Comparison of ENCODE assay signal across 18 cellular contexts in the genomic region with DNA sequence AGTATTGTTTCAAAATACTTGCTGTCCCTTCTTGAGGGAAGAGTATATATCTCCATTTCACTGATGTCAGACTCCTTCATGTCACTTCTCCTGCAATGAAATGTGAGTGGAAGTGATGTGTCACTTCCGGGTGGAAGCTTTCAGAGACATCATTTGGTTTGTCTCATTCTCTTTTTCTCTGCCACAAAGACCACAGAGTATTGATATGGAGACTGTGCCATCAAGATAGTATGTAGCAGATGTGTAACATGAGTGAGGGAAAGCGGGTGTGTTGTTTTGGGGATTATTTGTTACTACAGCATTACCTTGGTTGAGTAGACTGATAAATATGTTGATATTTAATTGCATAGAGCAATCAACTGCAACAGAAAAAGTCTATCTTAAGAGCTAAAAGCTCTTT.
DNase-seq lines count a peak whose midpoint lies in the region; ATAC-seq and TF ChIP-seq lines count a peak whose summit lies in the region.
"Had no signal": no experiment of that assay in that cellular context is flagged by ENCODE, and none has a peak within 500 bp of the region (broad histone marks: within the 10 kb centered on the region; RNA-seq: fewer than 3 reads in every experiment).

No MANE protein-coding gene starts in this region.

- POLR2A ChIA-PET in SK-N-SH (lab: Yijun Ruan, JAX): no interaction called here

- no peak overlapping the region for H3K4me3 ChIP-seq in DND-41 (ENCODE audit: low read depth in 1 of 2, low read length in 2 of 2)
- H3K4me3 ChIP-seq in Jurkat, Clone E6-1 (ENCODE audit: low read length): no peak overlapping the region
- no peak overlapping the region for H3K4me3 ChIP-seq in SK-N-SH (ENCODE audit: low read depth in 2 of 2, low read length in 1 of 2)
- H3K4me3 ChIP-seq: BLaER1 had no signal

- H2AFZ ChIP-seq in DND-41 (ENCODE audit: low read depth, low read length) (no peak overlapping the region), SK-N-SH (ENCODE audit: low read depth) (no peak overlapping the region)

- no peak overlapping the region for H3K27ac Mint-ChIP-seq in activated naive CD8-positive, alpha-beta T cell treated with anti-CD3 and anti-CD28 coated beads for 36 hours
- H3K27ac Mint-ChIP-seq: B cell; CD8-positive, alpha-beta T cell had no signal

- no peak for TF ChIP-seq EP300 in SK-N-SH (IDR thresholded peaks at IDR 0.05; ENCODE audit: borderline replicate concordance in 1 of 2, low read depth in 1 of 2, low read length in 1 of 2)

- no peak for TF ChIP-seq RAD21 in SK-N-SH (IDR thresholded peaks at IDR 0.05; ENCODE audit: low read length)

- DNase-seq in DND-41 (peak; percentile 34), OCI-M1 (lab: John Stamatoyannopoulos, UW) (peak; percentile 70), amniotic stem cell (lab: John Stamatoyannopoulos, UW) (no peak), SK-N-SH (no peak)
- peak; percentile 51 for DNase-seq in Jurkat, Clone E6-1 (ENCODE audit: low read depth, low spot score)
- no peak for DNase-seq in activated naive CD8-positive, alpha-beta T cell treated with anti-CD3 and anti-CD28 coated beads for 36 hours
- DNase-seq: Caco-2; CD4-positive, CD25-positive, alpha-beta regulatory T cell; CD8-positive, alpha-beta T cell; DMS153; GF-D8; GOT3; H7; HCEC 1CT had no signal

- H3K36me3 ChIP-seq in DND-41 (ENCODE audit: insufficient read depth, low read length) (no peaks in the 10 kb centered on the region), SK-N-SH (replicated peaks in 1 of 2; ENCODE audit: control insufficient read depth in 1 of 2, insufficient read depth in 2 of 2, low read length in 1 of 2) (no peaks in the 10 kb centered on the region)
- H3K36me3 ChIP-seq: BLaER1 had no signal

- H3K9ac ChIP-seq in DND-41 (ENCODE audit: low read depth, low read length): no peak overlapping the region
- no peak overlapping the region for H3K9ac ChIP-seq in SK-N-SH
- H3K9ac ChIP-seq: BLaER1 had no signal

- H3K27ac ChIP-seq in DND-41 (ENCODE audit: low read length) (no peak overlapping the region), SK-N-SH (ENCODE audit: low read depth in 2 of 2, low read length in 1 of 2) (no peak overlapping the region)
- H3K27ac ChIP-seq: 22Rv1, BLaER1, C4-2B had no signal

- H3K79me2 ChIP-seq in DND-41 (ENCODE audit: insufficient read depth, low read length): peaks cover 2% of the 10 kb centered on the region; the same call in 1 of the 2 replicates
- peaks cover 34% of the 10 kb centered on the region for H3K79me2 ChIP-seq in SK-N-SH (ENCODE audit: insufficient read depth)

- H4K20me1 ChIP-seq in DND-41 (ENCODE audit: insufficient read depth, low read length) (no peaks in the 10 kb centered on the region), SK-N-SH (ENCODE audit: insufficient read depth) (0 out of 2 replicates have a peak, but pooled peaks cover 3% of the 10 kb centered on the region)
- H4K20me1 ChIP-seq: BLaER1 had no signal

- CTCF ChIA-PET in SK-N-SH (lab: Yijun Ruan, JAX): interaction anchor here (1.1 kb wide), 1 partner anchor 14 kb away, joined by 3 read pairs; no protein-coding TSS in a partner anchor

- H3K4me3 Mint-ChIP-seq in activated naive CD8-positive, alpha-beta T cell treated with anti-CD3 and anti-CD28 coated beads for 36 hours: no peak overlapping the region
- H3K4me3 Mint-ChIP-seq: B cell; CD4-positive, CD25-positive, alpha-beta regulatory T cell; CD8-positive, alpha-beta T cell had no signal

- WGBS in SK-N-SH (ENCODE audit: low lambda C conversion rate): 86% methylated on average over 2 of the region's 2 CpGs

- H3K9me3 ChIP-seq in DND-41 (ENCODE audit: insufficient read depth, low read length, severe bottlenecking): no peaks in the 10 kb centered on the region
- H3K9me3 ChIP-seq in SK-N-SH: no peaks in the 10 kb centered on the region
- H3K9me3 ChIP-seq: BLaER1, Caco-2 had no signal

- no peaks in the 10 kb centered on the region for H3K9me3 Mint-ChIP-seq in activated naive CD8-positive, alpha-beta T cell treated with anti-CD3 and anti-CD28 coated beads for 36 hours

- no peak for TF ChIP-seq CTCF in DND-41 (IDR thresholded peaks at IDR 0.05; ENCODE audit: borderline replicate concordance, extremely low read depth, low read length, poor library complexity, severe bottlenecking)
- TF ChIP-seq CTCF in SK-N-SH (IDR thresholded peaks at IDR 0.05): no peak

- H3F3A ChIP-seq in SK-N-SH (replicated peaks; ENCODE audit: insufficient read depth): no peaks in the 10 kb centered on the region

- no peaks in the 10 kb centered on the region for H3K27me3 ChIP-seq in DND-41 (ENCODE audit: insufficient read depth, low read length, poor library complexity)
- H3K27me3 ChIP-seq in SK-N-SH (ENCODE audit: insufficient read depth): no peaks in the 10 kb centered on the region
- H3K27me3 ChIP-seq: BLaER1 had no signal

- H3K4me1 ChIP-seq in DND-41 (ENCODE audit: insufficient read depth, low read length): 0 out of 2 replicates have a peak, but pooled peaks cover 6% of the 10 kb centered on the region
- H3K4me1 ChIP-seq in SK-N-SH (ENCODE audit: control insufficient read depth in 1 of 2, insufficient read depth in 2 of 2, low read depth in 1 of 2, low read length in 1 of 2): peaks cover 0 to 3% of the 10 kb centered on the region in 2 experiments; a peak in 2 of 4 replicates
- H3K4me1 ChIP-seq: BLaER1, Caco-2 had no signal

- no peaks in the 10 kb centered on the region for H3K27me3 Mint-ChIP-seq in activated naive CD8-positive, alpha-beta T cell treated with anti-CD3 and anti-CD28 coated beads for 36 hours
- H3K27me3 Mint-ChIP-seq: B cell; CD4-positive, CD25-positive, alpha-beta regulatory T cell had no signal

- no peaks in the 10 kb centered on the region for H3K36me3 Mint-ChIP-seq in activated naive CD8-positive, alpha-beta T cell treated with anti-CD3 and anti-CD28 coated beads for 36 hours
- H3K36me3 Mint-ChIP-seq: CD4-positive, CD25-positive, alpha-beta regulatory T cell; CD8-positive, alpha-beta T cell had no signal

- H3K4me1 Mint-ChIP-seq in activated naive CD8-positive, alpha-beta T cell treated with anti-CD3 and anti-CD28 coated beads for 36 hours: no peaks in the 10 kb centered on the region
- H3K4me1 Mint-ChIP-seq: B cell; CD4-positive, CD25-positive, alpha-beta regulatory T cell had no signal

- H3K4me2 ChIP-seq in DND-41 (ENCODE audit: insufficient read depth, low read length) (no peak overlapping the region), SK-N-SH (no peak overlapping the region)
- H3K4me2 ChIP-seq: BLaER1 had no signal

- ATAC-seq in DND-41 (ENCODE audit: insufficient read depth, low read depth): peak; percentile 90
- ATAC-seq: CD8-positive, alpha-beta T cell had no signal

- H3K9me2 ChIP-seq in SK-N-SH: no peaks in the 10 kb centered on the region

TF ChIP-seq in SK-N-SH, 30 proteins besides CTCF, POLR2A, EP300 and RAD21 (continues in another document):
- TF ChIP-seq IRF3 (IDR thresholded peaks at IDR 0.05; ENCODE audit: low read depth, low read length) (no peak), FOSL2 (IDR thresholded peaks at IDR 0.05; ENCODE audit: borderline replicate concordance, low read depth) (no peak), MEF2A (IDR thresholded peaks at IDR 0.05; ENCODE audit: borderline replicate concordance, low read depth) (no peak), TAF1 (IDR thresholded peaks at IDR 0.05; ENCODE audit: borderline replicate concordance, low read depth, low read length) (no peak), ELF1 (IDR thresholded peaks at IDR 0.05) (no peak), POLR2AphosphoS5 (IDR thresholded peaks at IDR 0.05; ENCODE audit: low read depth, low read length) (no peak), RCOR1 (IDR thresholded peaks at IDR 0.05; ENCODE audit: low read length) (no peak), TEAD4 (IDR thresholded peaks at IDR 0.05; ENCODE audit: borderline replicate concordance, insufficient read depth) (no peak), TCF12 (IDR thresholded peaks at IDR 0.05) (no peak), FOXJ3 (CRISPR knock-in tag; IDR thresholded peaks at IDR 0.05) (no peak), NFIC (IDR thresholded peaks at IDR 0.05; ENCODE audit: borderline replicate concordance) (no peak), SMC3 (IDR thresholded peaks at IDR 0.05; ENCODE audit: low read depth, low read length) (no peak), CHD2 (IDR thresholded peaks at IDR 0.05; ENCODE audit: low read length, partially characterized antibody) (no peak), GATA2 (CRISPR knock-in tag; IDR thresholded peaks at IDR 0.05) (no peak), EZH2phosphoT487 (IDR thresholded peaks at IDR 0.05; ENCODE audit: borderline replicate concordance, low read depth) (no peak)
- TF ChIP-seq, protein P1, sequence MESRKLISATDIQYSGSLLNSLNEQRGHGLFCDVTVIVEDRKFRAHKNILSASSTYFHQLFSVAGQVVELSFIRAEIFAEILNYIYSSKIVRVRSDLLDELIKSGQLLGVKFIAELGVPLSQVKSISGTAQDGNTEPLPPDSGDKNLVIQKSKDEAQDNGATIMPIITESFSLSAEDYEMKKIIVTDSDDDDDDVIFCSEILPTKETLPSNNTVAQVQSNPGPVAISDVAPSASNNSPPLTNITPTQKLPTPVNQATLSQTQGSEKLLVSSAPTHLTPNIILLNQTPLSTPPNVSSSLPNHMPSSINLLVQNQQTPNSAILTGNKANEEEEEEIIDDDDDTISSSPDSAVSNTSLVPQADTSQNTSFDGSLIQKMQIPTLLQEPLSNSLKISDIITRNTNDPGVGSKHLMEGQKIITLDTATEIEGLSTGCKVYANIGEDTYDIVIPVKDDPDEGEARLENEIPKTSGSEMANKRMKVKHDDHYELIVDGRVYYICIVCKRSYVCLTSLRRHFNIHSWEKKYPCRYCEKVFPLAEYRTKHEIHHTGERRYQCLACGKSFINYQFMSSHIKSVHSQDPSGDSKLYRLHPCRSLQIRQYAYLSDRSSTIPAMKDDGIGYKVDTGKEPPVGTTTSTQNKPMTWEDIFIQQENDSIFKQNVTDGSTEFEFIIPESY (IDR thresholded peaks at IDR 0.05; ENCODE audit: borderline replicate concordance, low read depth): no peak
- TF ChIP-seq, protein P2, sequence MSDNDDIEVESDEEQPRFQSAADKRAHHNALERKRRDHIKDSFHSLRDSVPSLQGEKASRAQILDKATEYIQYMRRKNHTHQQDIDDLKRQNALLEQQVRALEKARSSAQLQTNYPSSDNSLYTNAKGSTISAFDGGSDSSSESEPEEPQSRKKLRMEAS (IDR thresholded peaks at IDR 0.05; ENCODE audit: low read depth): no peak

Comparison
In these comparisons a context has a peak if more than half of its experiments do, and no peak if none do; other contexts are left out.
1. DNase-seq: peak in DND-41 (single experiment), Jurkat, Clone E6-1 (single experiment) and OCI-M1 (single experiment); none in amniotic stem cell (single experiment), activated naive CD8-positive, alpha-beta T cell treated with anti-CD3 and anti-CD28 coated beads for 36 hours (single experiment) and SK-N-SH (single experiment).